1 cellular context compared by ENCODE assay signal in the genomic region with DNA sequence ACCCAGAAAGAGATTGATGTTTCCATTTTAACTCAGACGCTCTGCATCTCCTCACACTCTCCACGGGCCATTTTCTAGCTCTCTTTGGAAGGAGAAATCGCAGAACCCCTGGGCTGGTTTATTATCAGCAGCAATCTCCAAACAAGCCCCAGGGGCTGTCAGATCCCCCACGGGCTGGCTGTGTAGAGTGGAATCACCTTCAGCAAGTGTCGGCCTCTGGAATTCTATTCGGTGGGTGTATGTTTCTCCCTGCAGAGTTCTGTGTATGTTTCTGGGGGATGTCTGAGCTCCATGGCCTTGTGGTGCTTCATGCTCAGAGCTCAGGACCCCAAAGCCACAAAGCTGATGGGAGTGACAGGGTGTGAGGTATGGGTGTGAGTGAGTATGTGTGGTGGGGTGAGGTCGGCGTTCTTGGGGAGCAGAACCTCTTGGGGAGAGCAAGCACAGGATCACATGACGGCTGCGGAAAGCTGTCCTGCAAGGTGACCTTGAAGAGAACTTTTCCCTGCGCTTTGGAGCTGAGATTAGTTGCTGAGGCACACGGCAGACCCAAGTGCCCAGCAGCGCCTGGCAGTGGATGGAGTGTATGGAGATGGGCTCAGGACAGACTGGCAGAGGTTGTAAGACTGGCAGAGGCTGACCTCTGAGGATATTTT.
TF ChIP-seq lines count a peak whose summit lies in the region.

No MANE protein-coding gene starts in this region.

TF ChIP-seq in IMR-90, 13 proteins besides CTCF, POLR2A, EP300 and RAD21:
- TF ChIP-seq NFE2L2 (IDR thresholded peaks at IDR 0.05; ENCODE audit: low read depth, low read length) (no peak), MAZ (IDR thresholded peaks at IDR 0.05; ENCODE audit: borderline replicate concordance, low read depth, low read length) (no peak), BHLHE40 (IDR thresholded peaks at IDR 0.05; ENCODE audit: low read depth, low read length) (no peak), RCOR1 (IDR thresholded peaks at IDR 0.05; ENCODE audit: insufficient replicate concordance, low read length) (no peak), MXI1 (IDR thresholded peaks at IDR 0.05; ENCODE audit: borderline replicate concordance, low read depth, low read length) (no peak), MAFK (IDR thresholded peaks at IDR 0.05; ENCODE audit: low read depth, low read length) (no peak), CHD1 (IDR thresholded peaks at IDR 0.05; ENCODE audit: low read depth, low read length) (no peak), SMC3 (IDR thresholded peaks at IDR 0.05; ENCODE audit: low read depth, low read length) (no peak), RFX5 (IDR thresholded peaks at IDR 0.05; ENCODE audit: low read depth, low read length) (no peak), FOS (IDR thresholded peaks at IDR 0.05; ENCODE audit: low read depth, low read length) (no peak)
- TF ChIP-seq, protein P1, sequence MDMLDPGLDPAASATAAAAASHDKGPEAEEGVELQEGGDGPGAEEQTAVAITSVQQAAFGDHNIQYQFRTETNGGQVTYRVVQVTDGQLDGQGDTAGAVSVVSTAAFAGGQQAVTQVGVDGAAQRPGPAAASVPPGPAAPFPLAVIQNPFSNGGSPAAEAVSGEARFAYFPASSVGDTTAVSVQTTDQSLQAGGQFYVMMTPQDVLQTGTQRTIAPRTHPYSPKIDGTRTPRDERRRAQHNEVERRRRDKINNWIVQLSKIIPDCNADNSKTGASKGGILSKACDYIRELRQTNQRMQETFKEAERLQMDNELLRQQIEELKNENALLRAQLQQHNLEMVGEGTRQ (IDR thresholded peaks at IDR 0.05; ENCODE audit: low read depth, low read length): no peak
